Comparison of ENCODE assay signal across 16 cellular contexts in the genomic region with DNA sequence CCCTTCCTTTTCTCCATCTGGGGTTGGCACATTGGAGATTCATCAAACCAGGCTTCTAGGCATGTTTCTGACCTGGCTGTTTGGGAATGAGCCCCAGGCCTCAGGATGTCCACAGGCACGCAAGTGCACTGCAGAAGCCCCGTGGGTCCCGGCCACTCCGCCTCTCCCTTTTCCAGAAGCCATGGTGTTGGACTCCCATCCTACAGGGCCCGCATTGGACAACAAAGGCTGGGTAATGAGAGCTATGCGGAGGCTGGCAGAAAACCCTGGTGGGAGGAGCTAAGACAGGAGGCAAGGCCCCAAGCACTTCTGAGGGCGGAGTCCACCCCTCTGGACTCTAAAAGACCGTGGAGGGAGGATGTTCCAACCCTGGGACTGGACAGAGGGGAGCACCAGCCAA.
DNase-seq lines count a peak whose midpoint lies in the region; ATAC-seq and TF ChIP-seq lines count a peak whose summit lies in the region.
"Had no signal": no experiment of that assay in that cellular context is flagged by ENCODE, and none has a peak within 500 bp of the region (broad histone marks: within the 10 kb centered on the region; RNA-seq: fewer than 3 reads in every experiment).

No MANE protein-coding gene starts in this region.

- H3K4me1 ChIP-seq in BE2C: no peaks in the 10 kb centered on the region; the same call in 1 of the 2 replicates
- no peaks in the 10 kb centered on the region for H3K4me1 ChIP-seq in GM23338 (ENCODE audit: insufficient read depth)
- no peaks in the 10 kb centered on the region for H3K4me1 ChIP-seq in transverse colon
- no peaks in the 10 kb centered on the region; the same call in 1 of the 2 replicates for H3K4me1 ChIP-seq in H9 (ENCODE audit: insufficient read depth, low read length)

- H3K4me3 ChIP-seq in BE2C (ENCODE audit: low read depth, low read length) (no peak overlapping the region), GM23338 (no peak overlapping the region), transverse colon (no peak overlapping the region)

- TF ChIP-seq CTCF in BE2C (IDR thresholded peaks at IDR 0.05; ENCODE audit: low read depth, low read length) (no peak), GM23338 (conservative IDR thresholded peaks at IDR 0.05; ENCODE audit: low read depth in 2 of 2) (no peak), glutamatergic neuron (IDR thresholded peaks at IDR 0.05; ENCODE audit: partially characterized antibody, unreplicated experiment) (no peak), transverse colon (IDR thresholded peaks at IDR 0.05) (no peak), H9 (conservative IDR thresholded peaks at IDR 0.05) (no peak)

- peak; percentile 6 for DNase-seq in BE2C
- DNase-seq in GM23338 (ENCODE audit: low spot score): no peak
- DNase-seq in glutamatergic neuron: peak; percentile 10
- peak; percentile 69 for DNase-seq in posterior vena cava (ENCODE audit: low spot score)
- DNase-seq in transverse colon: no peak
- DNase-seq in H9: no peak
- DNase-seq: CD4-positive, CD25-positive, alpha-beta regulatory T cell; DMS79; NCI-H1048; NCI-H146; NCI-H2081 treated with DMSO at 0.1 percent for 48 hours; NCI-H510A treated with DMSO at 0.1 percent for 48 hours; SK-N-SH had no signal

- no peak overlapping the region for H2BK5ac ChIP-seq in H9 (ENCODE audit: insufficient read length, low read length)

- H3K36me3 ChIP-seq in BE2C: no peaks in the 10 kb centered on the region
- H3K36me3 ChIP-seq in GM23338 (ENCODE audit: insufficient read depth): no peaks in the 10 kb centered on the region
- no peaks in the 10 kb centered on the region for H3K36me3 ChIP-seq in transverse colon

- no peak for TF ChIP-seq EP300 in transverse colon (IDR thresholded peaks at IDR 0.05; ENCODE audit: low read depth)

- no peak overlapping the region for H3K23ac ChIP-seq in H9 (ENCODE audit: insufficient read length, low read depth, low read length)

- no peak overlapping the region for H2BK15ac ChIP-seq in H9 (ENCODE audit: low read depth, low read length)

- no peak overlapping the region for H2BK20ac ChIP-seq in H9 (ENCODE audit: low read depth, low read length, poor library complexity, severe bottlenecking)

- H3K4me3 Mint-ChIP-seq in GM23338 (no peak overlapping the region), glutamatergic neuron (ENCODE audit: unreplicated experiment) (no peak overlapping the region), H9 (no peak overlapping the region)
- H3K4me3 Mint-ChIP-seq: CD4-positive, CD25-positive, alpha-beta regulatory T cell had no signal

- no peaks in the 10 kb centered on the region for H3K27me3 ChIP-seq in BE2C
- no peaks in the 10 kb centered on the region for H3K27me3 ChIP-seq in GM23338 (ENCODE audit: insufficient read depth)
- peaks cover 11% of the 10 kb centered on the region for H3K27me3 ChIP-seq in transverse colon
- no peaks in the 10 kb centered on the region for H3K27me3 ChIP-seq in H9 (ENCODE audit: insufficient read depth, low read length)

- H3K27ac Mint-ChIP-seq in GM23338: no peak overlapping the region
- H3K27ac Mint-ChIP-seq in glutamatergic neuron (ENCODE audit: unreplicated experiment): no peak overlapping the region
- H3K27ac Mint-ChIP-seq in H9: no peak overlapping the region
- H3K27ac Mint-ChIP-seq: CD4-positive, CD25-positive, alpha-beta regulatory T cell had no signal

- no peak overlapping the region for H3K4ac ChIP-seq in H9 (ENCODE audit: low read depth, low read length)

- no peak overlapping the region for H4K5ac ChIP-seq in H9 (ENCODE audit: insufficient read length, low read depth, low read length)

- H2AFZ ChIP-seq in GM23338 (no peak overlapping the region), H9 (ENCODE audit: low read length) (no peak overlapping the region)

- H3K79me2 ChIP-seq in GM23338 (replicated peaks; ENCODE audit: insufficient read depth) (no peaks in the 10 kb centered on the region), H9 (ENCODE audit: insufficient read depth, low read length) (no peaks in the 10 kb centered on the region)

- no peaks in the 10 kb centered on the region for H3K23me2 ChIP-seq in H9 (ENCODE audit: insufficient read length, low read depth, low read length, poor library complexity, severe bottlenecking)

- WGBS in transverse colon (ENCODE audit: low coverage in 1 of 2), 2 donors: 66% methylated on average over 8 of the region's 8 CpGs; no CpG with 5 or more reads in 1 of the 2 donors
- WGBS in H9 (ENCODE audit: extremely low coverage, insufficient read length, low lambda C conversion rate): no CpG with 5 or more reads among the region's 8 CpGs

- H3K9me3 ChIP-seq in BE2C (no peaks in the 10 kb centered on the region), transverse colon (no peaks in the 10 kb centered on the region), H9 (ENCODE audit: control insufficient read depth, low read depth, low read length) (no peaks in the 10 kb centered on the region)
- H3K9me3 ChIP-seq: SK-N-SH had no signal

- no peak overlapping the region for H4K91ac ChIP-seq in H9 (ENCODE audit: insufficient read length, low read depth, low read length)

- H2BK120ac ChIP-seq in H9 (ENCODE audit: low read depth, low read length, poor library complexity, severe bottlenecking): no peak overlapping the region

- H3K36me3 Mint-ChIP-seq in GM23338 (ENCODE audit: low read depth) (no peaks in the 10 kb centered on the region), glutamatergic neuron (ENCODE audit: unreplicated experiment) (no peaks in the 10 kb centered on the region), H9 (ENCODE audit: insufficient read depth in 1 of 3, low read depth in 3 of 3) (no peaks in the 10 kb centered on the region)
- H3K36me3 Mint-ChIP-seq: CD4-positive, CD25-positive, alpha-beta regulatory T cell had no signal

- no peak for TF ChIP-seq POLR2A in transverse colon (IDR thresholded peaks at IDR 0.05)

- H3K27ac ChIP-seq in GM23338 (ENCODE audit: low read depth): no peak overlapping the region
- H3K27ac ChIP-seq in transverse colon: no peak overlapping the region
- no peak overlapping the region for H3K27ac ChIP-seq in H9 (ENCODE audit: insufficient read length, low read depth, low read length)
- H3K27ac ChIP-seq: KMS-11 had no signal

- no peak overlapping the region for H2BK12ac ChIP-seq in H9 (ENCODE audit: insufficient read length, low read depth, low read length)

- no peaks in the 10 kb centered on the region for H3F3A ChIP-seq in GM23338 (replicated peaks; ENCODE audit: low read depth)

- ATAC-seq in GM23338 (peak; percentile 63), SK-N-SH treated with all-trans-retinoic acid at 6 μM for 48 hours (no peak)
- ATAC-seq: Right ventricle myocardium inferior had no signal

- H3K9ac ChIP-seq in H9 (ENCODE audit: extremely low read depth, insufficient read length, low read length): no peak overlapping the region
- H3K9ac ChIP-seq: KMS-11, SK-N-SH had no signal

- peaks cover 8% of the 10 kb centered on the region for H3K27me3 Mint-ChIP-seq in GM23338 (ENCODE audit: insufficient read depth, low read depth, poor library complexity)
- H3K27me3 Mint-ChIP-seq in glutamatergic neuron (ENCODE audit: unreplicated experiment): peaks cover 8% of the 10 kb centered on the region
- peaks cover 8% of the 10 kb centered on the region for H3K27me3 Mint-ChIP-seq in H9 (ENCODE audit: low read depth)
- H3K27me3 Mint-ChIP-seq: CD4-positive, CD25-positive, alpha-beta regulatory T cell had no signal

- H3K9me3 Mint-ChIP-seq in GM23338: no peaks in the 10 kb centered on the region; the same call in 2 of the 3 replicates
- H3K9me3 Mint-ChIP-seq in glutamatergic neuron (ENCODE audit: unreplicated experiment): peaks cover 5% of the 10 kb centered on the region
- H3K9me3 Mint-ChIP-seq in H9: no peaks in the 10 kb centered on the region; a peak in 1 of 5 replicates

- H4K20me1 ChIP-seq in GM23338 (replicated peaks; ENCODE audit: insufficient read depth): no peaks in the 10 kb centered on the region
- no peaks in the 10 kb centered on the region for H4K20me1 ChIP-seq in H9 (ENCODE audit: control insufficient read depth, insufficient read depth, insufficient read length)

- no peak overlapping the region for H2AK5ac ChIP-seq in H9 (ENCODE audit: insufficient read length, low read length)

- H3K79me1 ChIP-seq in H9 (ENCODE audit: insufficient read depth, low read depth, low read length, poor library complexity, severe bottlenecking): no peaks in the 10 kb centered on the region

- in situ Hi-C loops in transverse colon (cut with MboI; ENCODE audit: low pct_ligation_motif_present in 1 of 4, low pct_unique_long_range_greater_than_20kb in 1 of 4, low sequenced_read_pairs in 3 of 4): no loop called here

- H3K4me2 ChIP-seq in GM23338 (no peak overlapping the region), H9 (ENCODE audit: insufficient read depth, insufficient read length, low read length) (no peak overlapping the region)
- H3K4me2 ChIP-seq: KMS-11, SK-N-SH had no signal

- no peak overlapping the region for H3K56ac ChIP-seq in H9 (ENCODE audit: insufficient read length, low read depth, low read length)

- peaks cover 10% of the 10 kb centered on the region for H3K4me1 Mint-ChIP-seq in GM23338
- H3K4me1 Mint-ChIP-seq in glutamatergic neuron (ENCODE audit: low read depth, unreplicated experiment): peaks cover 34% of the 10 kb centered on the region
- H3K4me1 Mint-ChIP-seq in H9: peaks cover 9 to 19% of the 10 kb centered on the region in 2 experiments
- H3K4me1 Mint-ChIP-seq: CD4-positive, CD25-positive, alpha-beta regulatory T cell had no signal

- intact Hi-C loops in posterior vena cava (cut with DNase I): no loop called here
- intact Hi-C loops in transverse colon (cut with DNase I; ENCODE audit: low total_unique reads): no loop called here

- no peak overlapping the region for H3K18ac ChIP-seq in H9 (ENCODE audit: insufficient read length, low read depth, low read length)

- no peaks in the 10 kb centered on the region for H3K9me2 ChIP-seq in GM23338 (ENCODE audit: insufficient read depth)
- H3K9me2 ChIP-seq: SK-N-SH had no signal

- H4K8ac ChIP-seq in H9 (replicated peaks; ENCODE audit: insufficient read length, low read depth, low read length): no peak overlapping the region

- no peak overlapping the region for H3T11ph ChIP-seq in H9 (ENCODE audit: low read length)

- H3K14ac ChIP-seq in H9 (ENCODE audit: insufficient read depth, low read length): no peak overlapping the region

TF ChIP-seq in GM23338, 12 proteins besides CTCF, POLR2A, EP300 and RAD21 (continues in another document):
- TF ChIP-seq NANOG (IDR thresholded peaks at IDR 0.05; ENCODE audit: borderline replicate concordance) (no peak), ZNF114 (CRISPR knock-in tag; IDR thresholded peaks at IDR 0.05) (no peak), POLR2AphosphoS5 (IDR thresholded peaks at IDR 0.05; ENCODE audit: low read depth) (no peak)

TF ChIP-seq in SK-N-SH treated with all-trans-retinoic acid at 6 μM for 48 hours, 23 proteins besides CTCF, POLR2A, EP300 and RAD21:
- TF ChIP-seq ZNF565 (CRISPR knock-in tag; conservative IDR thresholded peaks at IDR 0.05; ENCODE audit: low read depth): no peak
TF ChIP-seq in SK-N-SH treated with all-trans-retinoic acid at 6 μM for 48 hours: peak in this region for 0.

Comparison
In these comparisons a context has a peak if more than half of its experiments do, and no peak if none do; other contexts are left out.
1. DNase-seq: peak in BE2C (single experiment), glutamatergic neuron (single experiment) and posterior vena cava (single experiment); none in GM23338 (single experiment), transverse colon (single experiment) and H9 (single experiment).